Comparison of ENCODE assay signal across 1 cellular context in the genomic region with DNA sequence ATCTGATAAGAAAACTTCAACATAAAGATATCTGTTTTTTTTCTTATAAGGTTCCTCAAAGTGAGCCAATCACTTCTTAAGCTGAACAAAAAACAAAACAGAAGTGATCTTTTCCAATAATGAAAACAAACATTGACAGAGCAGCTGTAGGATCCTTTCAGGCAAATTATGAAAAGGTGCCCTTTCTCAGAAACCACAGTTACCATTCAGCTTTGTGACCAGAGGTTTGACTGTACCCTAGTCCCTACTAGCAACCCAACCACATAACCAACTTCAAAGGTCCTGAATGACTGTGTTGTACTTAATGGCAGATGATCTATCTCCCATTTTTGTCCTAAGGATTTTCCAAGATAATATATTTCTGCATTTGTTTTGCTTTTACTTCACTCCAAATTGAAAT.
TF ChIP-seq lines count a peak whose summit lies in the region.

No MANE protein-coding gene starts in this region.

TF ChIP-seq in SK-N-SH treated with all-trans-retinoic acid at 6 μM for 48 hours, 23 proteins besides CTCF, POLR2A, EP300 and RAD21 (continued from another document):
- TF ChIP-seq CREB5 (CRISPR knock-in tag; IDR thresholded peaks at IDR 0.05; ENCODE audit: low read depth): no peak
- TF ChIP-seq SNAI2 (CRISPR knock-in tag; IDR thresholded peaks at IDR 0.05): no peak
- TF ChIP-seq TOX (CRISPR knock-in tag; IDR thresholded peaks at IDR 0.05; ENCODE audit: borderline replicate concordance): no peak
- TF ChIP-seq GLIS3 (CRISPR knock-in tag; IDR thresholded peaks at IDR 0.05): no peak
